8 cellular contexts compared by ENCODE assay signal in genomic region chr6:150720774-150721233, GRCh38.
DNase-seq lines count a peak whose midpoint lies in the region; ATAC-seq and TF ChIP-seq lines count a peak whose summit lies in the region.

No MANE protein-coding gene starts in this region.

- H3K4me1 ChIP-seq in colonic mucosa, result no peaks in the 10 kb centered on the region

- H3K9me3 Mint-ChIP-seq in IgD-negative memory B cell, result no peaks in the 10 kb centered on the region
- H3K9me3 Mint-ChIP-seq in mesothelial cell of epicardium, result no peaks in the 10 kb centered on the region

- H3K27ac ChIP-seq in colonic mucosa, result no peak overlapping the region

- H3K27me3 ChIP-seq in colonic mucosa, result no peaks in the 10 kb centered on the region

- peak overlapping the region in 1 of 2 donors; percentile 46 for H3K9ac ChIP-seq in colonic mucosa (ENCODE audit: low read depth in 2 of 2, low read length in 2 of 2)

- ATAC-seq in GM18519 (IDR thresholded peaks at IDR 0.05; ENCODE audit: low FRiP score, unreplicated experiment), result peak; percentile 98
- ATAC-seq in GM21825 (IDR thresholded peaks at IDR 0.05; ENCODE audit: unreplicated experiment), result peak; percentile 98

- TF ChIP-seq CTCF in mesothelial cell of epicardium (IDR thresholded peaks at IDR 0.05; ENCODE audit: unreplicated experiment), result no peak
- TF ChIP-seq CTCF in colonic mucosa (IDR thresholded peaks at IDR 0.05), result no peak

- H3K4me1 Mint-ChIP-seq in IgD-negative memory B cell (peaks cover 41 to 57% (median 51%) of the 10 kb centered on the region in 3 donors), mesothelial cell of epicardium (peaks cover 55% of the 10 kb centered on the region)

- peak overlapping the region in 3 of 4 donors; percentile 0 to 59 (median 53) for H3K4me3 Mint-ChIP-seq in IgD-negative memory B cell
- peak overlapping the region; percentile 64 for H3K4me3 Mint-ChIP-seq in mesothelial cell of epicardium

- peaks cover 11% of the 10 kb centered on the region for H3K36me3 Mint-ChIP-seq in IgD-negative memory B cell
- peaks cover 2% of the 10 kb centered on the region for H3K36me3 Mint-ChIP-seq in mesothelial cell of epicardium

- H3K4me3 ChIP-seq in colonic mucosa, result no peak overlapping the region

- H3K27me3 Mint-ChIP-seq in IgD-negative memory B cell, result no peaks in the 10 kb centered on the region
- H3K27me3 Mint-ChIP-seq in mesothelial cell of epicardium (ENCODE audit: low read depth), result no peaks in the 10 kb centered on the region

- DNase-seq in amniotic epithelial cell (ENCODE audit: low read depth), result peak; percentile 10
- no peak for DNase-seq in mesothelial cell of epicardium (ENCODE audit: low spot score in 2 of 2, unreplicated experiment in 2 of 2)
- DNase-seq in activated CD4-positive, CD25-positive, alpha-beta regulatory T cell (lab: John Stamatoyannopoulos, UW), result no peak
- no peak for DNase-seq in colonic mucosa
- DNase-seq in AG20443 (ENCODE audit: low spot score), result no peak

- H3K36me3 ChIP-seq in colonic mucosa, result no peaks in the 10 kb centered on the region

- H3K9me3 ChIP-seq in colonic mucosa, result no peaks in the 10 kb centered on the region

- H3K27ac Mint-ChIP-seq in IgD-negative memory B cell (peak overlapping the region; percentile 9 to 88 (median 13)), mesothelial cell of epicardium (peak overlapping the region; percentile 95)

- intact Hi-C loops in colonic mucosa (cut with DNase I), result no loop called here
